ENCODE assay signal across 1 cellular context in the genomic region with DNA sequence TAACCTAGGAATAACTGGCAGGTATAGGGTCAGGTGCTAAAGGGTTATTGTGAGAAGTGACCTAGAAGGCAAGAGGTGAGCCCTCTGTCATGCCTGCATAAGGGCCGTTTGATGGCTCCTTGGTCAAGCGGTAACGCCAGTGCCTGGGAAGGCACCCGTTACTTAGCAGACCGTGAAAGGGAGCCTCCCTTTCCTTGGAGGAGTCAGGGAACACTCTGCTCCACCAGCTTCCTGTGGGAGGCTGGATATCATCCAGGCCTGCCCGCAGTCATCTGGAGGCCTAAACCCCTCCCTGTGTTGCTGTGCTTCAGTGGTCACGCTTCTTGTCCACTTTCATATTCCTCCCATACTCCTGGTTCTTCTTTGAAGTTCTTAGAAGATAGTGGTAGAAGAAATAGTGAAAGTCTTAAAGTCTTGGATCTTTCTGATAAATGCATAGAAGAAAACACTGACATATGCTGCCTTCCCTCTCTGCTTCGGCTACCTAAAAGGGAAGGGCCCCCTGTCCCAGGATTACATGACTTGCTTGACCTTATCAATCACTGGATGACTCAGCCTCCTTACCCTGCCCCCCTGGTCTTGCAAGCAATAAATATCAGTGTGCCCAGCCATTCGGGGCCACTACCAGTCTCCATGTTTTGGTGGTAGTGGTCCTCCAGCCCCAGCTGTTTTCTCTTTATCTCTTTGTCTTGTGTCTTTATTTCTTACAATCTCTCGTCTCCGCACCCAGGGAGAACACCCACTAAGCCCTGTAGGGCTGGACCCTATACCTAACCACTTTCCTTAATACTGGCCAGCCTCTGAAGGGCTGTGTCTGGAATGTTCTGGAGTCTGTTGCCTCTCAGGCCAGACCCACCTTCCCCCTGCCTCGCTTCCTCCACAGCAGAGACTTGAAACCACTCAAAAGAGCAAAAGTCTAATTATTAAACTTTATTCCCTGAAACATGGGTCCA.
TF ChIP-seq lines count a peak whose summit lies in the region.

No MANE protein-coding gene starts in this region.

TF ChIP-seq in GM23338, 12 proteins besides CTCF, POLR2A, EP300 and RAD21 (continued from another document):
- TF ChIP-seq, protein P1, sequence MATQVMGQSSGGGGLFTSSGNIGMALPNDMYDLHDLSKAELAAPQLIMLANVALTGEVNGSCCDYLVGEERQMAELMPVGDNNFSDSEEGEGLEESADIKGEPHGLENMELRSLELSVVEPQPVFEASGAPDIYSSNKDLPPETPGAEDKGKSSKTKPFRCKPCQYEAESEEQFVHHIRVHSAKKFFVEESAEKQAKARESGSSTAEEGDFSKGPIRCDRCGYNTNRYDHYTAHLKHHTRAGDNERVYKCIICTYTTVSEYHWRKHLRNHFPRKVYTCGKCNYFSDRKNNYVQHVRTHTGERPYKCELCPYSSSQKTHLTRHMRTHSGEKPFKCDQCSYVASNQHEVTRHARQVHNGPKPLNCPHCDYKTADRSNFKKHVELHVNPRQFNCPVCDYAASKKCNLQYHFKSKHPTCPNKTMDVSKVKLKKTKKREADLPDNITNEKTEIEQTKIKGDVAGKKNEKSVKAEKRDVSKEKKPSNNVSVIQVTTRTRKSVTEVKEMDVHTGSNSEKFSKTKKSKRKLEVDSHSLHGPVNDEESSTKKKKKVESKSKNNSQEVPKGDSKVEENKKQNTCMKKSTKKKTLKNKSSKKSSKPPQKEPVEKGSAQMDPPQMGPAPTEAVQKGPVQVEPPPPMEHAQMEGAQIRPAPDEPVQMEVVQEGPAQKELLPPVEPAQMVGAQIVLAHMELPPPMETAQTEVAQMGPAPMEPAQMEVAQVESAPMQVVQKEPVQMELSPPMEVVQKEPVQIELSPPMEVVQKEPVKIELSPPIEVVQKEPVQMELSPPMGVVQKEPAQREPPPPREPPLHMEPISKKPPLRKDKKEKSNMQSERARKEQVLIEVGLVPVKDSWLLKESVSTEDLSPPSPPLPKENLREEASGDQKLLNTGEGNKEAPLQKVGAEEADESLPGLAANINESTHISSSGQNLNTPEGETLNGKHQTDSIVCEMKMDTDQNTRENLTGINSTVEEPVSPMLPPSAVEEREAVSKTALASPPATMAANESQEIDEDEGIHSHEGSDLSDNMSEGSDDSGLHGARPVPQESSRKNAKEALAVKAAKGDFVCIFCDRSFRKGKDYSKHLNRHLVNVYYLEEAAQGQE (IDR thresholded peaks at IDR 0.05; ENCODE audit: unreplicated experiment): no peak
- no peak for TF ChIP-seq CREB1 (CRISPR knock-in tag; IDR thresholded peaks at IDR 0.05; ENCODE audit: low read depth)
- no peak for TF ChIP-seq EZH2phosphoT487 (IDR thresholded peaks at IDR 0.05; ENCODE audit: unreplicated experiment)
- TF ChIP-seq JUNB (IDR thresholded peaks at IDR 0.05; ENCODE audit: unreplicated experiment): no peak
- no peak for TF ChIP-seq ZNF331 (CRISPR knock-in tag; IDR thresholded peaks at IDR 0.05; ENCODE audit: low read depth)
- TF ChIP-seq, protein P2, sequence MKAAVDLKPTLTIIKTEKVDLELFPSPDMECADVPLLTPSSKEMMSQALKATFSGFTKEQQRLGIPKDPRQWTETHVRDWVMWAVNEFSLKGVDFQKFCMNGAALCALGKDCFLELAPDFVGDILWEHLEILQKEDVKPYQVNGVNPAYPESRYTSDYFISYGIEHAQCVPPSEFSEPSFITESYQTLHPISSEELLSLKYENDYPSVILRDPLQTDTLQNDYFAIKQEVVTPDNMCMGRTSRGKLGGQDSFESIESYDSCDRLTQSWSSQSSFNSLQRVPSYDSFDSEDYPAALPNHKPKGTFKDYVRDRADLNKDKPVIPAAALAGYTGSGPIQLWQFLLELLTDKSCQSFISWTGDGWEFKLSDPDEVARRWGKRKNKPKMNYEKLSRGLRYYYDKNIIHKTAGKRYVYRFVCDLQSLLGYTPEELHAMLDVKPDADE (IDR thresholded peaks at IDR 0.05): no peak
- no peak for TF ChIP-seq ZNF114 (CRISPR knock-in tag; IDR thresholded peaks at IDR 0.05)
- TF ChIP-seq, protein P3, sequence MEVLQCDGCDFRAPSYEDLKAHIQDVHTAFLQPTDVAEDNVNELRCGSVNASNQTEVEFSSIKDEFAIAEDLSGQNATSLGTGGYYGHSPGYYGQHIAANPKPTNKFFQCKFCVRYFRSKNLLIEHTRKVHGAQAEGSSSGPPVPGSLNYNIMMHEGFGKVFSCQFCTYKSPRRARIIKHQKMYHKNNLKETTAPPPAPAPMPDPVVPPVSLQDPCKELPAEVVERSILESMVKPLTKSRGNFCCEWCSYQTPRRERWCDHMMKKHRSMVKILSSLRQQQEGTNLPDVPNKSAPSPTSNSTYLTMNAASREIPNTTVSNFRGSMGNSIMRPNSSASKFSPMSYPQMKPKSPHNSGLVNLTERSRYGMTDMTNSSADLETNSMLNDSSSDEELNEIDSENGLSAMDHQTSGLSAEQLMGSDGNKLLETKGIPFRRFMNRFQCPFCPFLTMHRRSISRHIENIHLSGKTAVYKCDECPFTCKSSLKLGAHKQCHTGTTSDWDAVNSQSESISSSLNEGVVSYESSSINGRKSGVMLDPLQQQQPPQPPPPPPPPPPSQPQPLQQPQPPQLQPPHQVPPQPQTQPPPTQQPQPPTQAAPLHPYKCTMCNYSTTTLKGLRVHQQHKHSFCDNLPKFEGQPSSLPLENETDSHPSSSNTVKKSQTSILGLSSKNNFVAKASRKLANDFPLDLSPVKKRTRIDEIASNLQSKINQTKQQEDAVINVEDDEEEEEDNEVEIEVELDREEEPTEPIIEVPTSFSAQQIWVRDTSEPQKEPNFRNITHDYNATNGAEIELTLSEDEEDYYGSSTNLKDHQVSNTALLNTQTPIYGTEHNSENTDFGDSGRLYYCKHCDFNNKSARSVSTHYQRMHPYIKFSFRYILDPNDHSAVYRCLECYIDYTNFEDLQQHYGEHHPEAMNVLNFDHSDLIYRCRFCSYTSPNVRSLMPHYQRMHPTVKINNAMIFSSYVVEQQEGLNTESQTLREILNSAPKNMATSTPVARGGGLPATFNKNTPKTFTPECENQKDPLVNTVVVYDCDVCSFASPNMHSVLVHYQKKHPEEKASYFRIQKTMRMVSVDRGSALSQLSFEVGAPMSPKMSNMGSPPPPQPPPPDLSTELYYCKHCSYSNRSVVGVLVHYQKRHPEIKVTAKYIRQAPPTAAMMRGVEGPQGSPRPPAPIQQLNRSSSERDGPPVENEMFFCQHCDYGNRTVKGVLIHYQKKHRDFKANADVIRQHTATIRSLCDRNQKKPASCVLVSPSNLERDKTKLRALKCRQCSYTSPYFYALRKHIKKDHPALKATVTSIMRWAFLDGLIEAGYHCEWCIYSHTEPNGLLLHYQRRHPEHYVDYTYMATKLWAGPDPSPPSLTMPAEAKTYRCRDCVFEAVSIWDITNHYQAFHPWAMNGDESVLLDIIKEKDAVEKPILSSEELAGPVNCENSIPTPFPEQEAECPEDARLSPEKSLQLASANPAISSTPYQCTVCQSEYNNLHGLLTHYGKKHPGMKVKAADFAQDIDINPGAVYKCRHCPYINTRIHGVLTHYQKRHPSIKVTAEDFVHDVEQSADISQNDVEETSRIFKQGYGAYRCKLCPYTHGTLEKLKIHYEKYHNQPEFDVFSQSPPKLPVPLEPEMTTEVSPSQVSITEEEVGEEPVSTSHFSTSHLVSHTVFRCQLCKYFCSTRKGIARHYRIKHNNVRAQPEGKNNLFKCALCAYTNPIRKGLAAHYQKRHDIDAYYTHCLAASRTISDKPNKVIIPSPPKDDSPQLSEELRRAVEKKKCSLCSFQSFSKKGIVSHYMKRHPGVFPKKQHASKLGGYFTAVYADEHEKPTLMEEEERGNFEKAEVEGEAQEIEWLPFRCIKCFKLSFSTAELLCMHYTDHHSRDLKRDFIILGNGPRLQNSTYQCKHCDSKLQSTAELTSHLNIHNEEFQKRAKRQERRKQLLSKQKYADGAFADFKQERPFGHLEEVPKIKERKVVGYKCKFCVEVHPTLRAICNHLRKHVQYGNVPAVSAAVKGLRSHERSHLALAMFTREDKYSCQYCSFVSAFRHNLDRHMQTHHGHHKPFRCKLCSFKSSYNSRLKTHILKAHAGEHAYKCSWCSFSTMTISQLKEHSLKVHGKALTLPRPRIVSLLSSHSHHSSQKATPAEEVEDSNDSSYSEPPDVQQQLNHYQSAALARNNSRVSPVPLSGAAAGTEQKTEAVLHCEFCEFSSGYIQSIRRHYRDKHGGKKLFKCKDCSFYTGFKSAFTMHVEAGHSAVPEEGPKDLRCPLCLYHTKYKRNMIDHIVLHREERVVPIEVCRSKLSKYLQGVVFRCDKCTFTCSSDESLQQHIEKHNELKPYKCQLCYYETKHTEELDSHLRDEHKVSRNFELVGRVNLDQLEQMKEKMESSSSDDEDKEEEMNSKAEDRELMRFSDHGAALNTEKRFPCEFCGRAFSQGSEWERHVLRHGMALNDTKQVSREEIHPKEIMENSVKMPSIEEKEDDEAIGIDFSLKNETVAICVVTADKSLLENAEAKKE (CRISPR knock-in tag; IDR thresholded peaks at IDR 0.05): no peak
- TF ChIP-seq POLR2AphosphoS5 (IDR thresholded peaks at IDR 0.05; ENCODE audit: low read depth): no peak
- no peak for TF ChIP-seq NANOG (IDR thresholded peaks at IDR 0.05; ENCODE audit: borderline replicate concordance)
